ENCODE assay signal across 8 cellular contexts in the genomic region with DNA sequence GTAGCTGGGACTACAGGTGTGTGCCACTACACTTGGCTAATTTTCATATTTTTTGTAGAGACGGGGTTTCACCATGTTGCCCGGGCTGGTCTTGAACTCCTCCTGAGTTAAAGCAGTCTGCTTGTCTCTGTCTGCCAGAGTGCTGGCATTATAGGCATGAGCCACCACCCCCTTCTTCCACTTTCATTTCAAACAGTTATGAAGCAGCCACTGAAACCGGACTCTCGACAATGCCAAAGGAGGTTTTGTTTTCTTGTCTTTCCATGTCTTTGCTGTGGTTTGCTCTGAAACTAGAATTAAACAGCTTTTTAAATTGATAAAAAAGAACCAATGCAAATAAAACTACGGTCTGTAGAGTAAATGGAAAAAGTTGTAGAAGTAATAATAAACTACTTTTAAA. TPM values are rescaled to one million over a fixed set of nuclear protein-coding genes. Genes with fewer than 3 reads are reported as not detected.
DNase-seq lines count a peak whose midpoint lies in the region; ATAC-seq and TF ChIP-seq lines count a peak whose summit lies in the region.

No MANE protein-coding gene starts in this region.

- TF ChIP-seq CTCF in uterus (IDR thresholded peaks at IDR 0.05), result no peak

- no peaks in the 10 kb centered on the region for H3K9me3 ChIP-seq in uterus

- TF ChIP-seq POLR2A in uterus (IDR thresholded peaks at IDR 0.05), result no peak

- no peak overlapping the region for H3K4me3 ChIP-seq in uterus

- H3K36me3 ChIP-seq in uterus, result no peaks in the 10 kb centered on the region

- no peak overlapping the region for H3K27ac ChIP-seq in uterus

- DNase-seq in activated T-cell treated with anti-CD3 and anti-CD28 coated beads for 4 hours (peak; percentile 18), AG20443 (ENCODE audit: low spot score) (no peak), HT-29 (ENCODE audit: low spot score) (no peak), uterus (no peak), Right ventricle myocardium superior (no peak)
- DNase-seq in stimulated activated CD4-positive, alpha-beta T cell treated with anti-CD3 and anti-CD28 coated beads, Interleukin-2, amount 100 ng/mL, for 24 hours, result peak; percentile 44 to 58

- peaks cover 4 to 5% of the 10 kb centered on the region in 2 donors for H3K4me1 ChIP-seq in uterus

- no peaks in the 10 kb centered on the region for H3K27me3 ChIP-seq in uterus

- intact Hi-C loops in uterus (cut with DNase I; ENCODE audit: low total_unique reads) (no loop called here), Right ventricle myocardium superior (cut with DNase I) (no loop called here)

- ATAC-seq in GM19328 (IDR thresholded peaks at IDR 0.05; ENCODE audit: unreplicated experiment) (peak; percentile 82), HG03039 (IDR thresholded peaks at IDR 0.05; ENCODE audit: unreplicated experiment) (peak; percentile 85), Right ventricle myocardium superior (ENCODE audit: poor library complexity) (no peak)

RNA-seq across cellular contexts. Expression of gene RAP1B, which starts 30.4 kb away (rescaled TPM):
- total RNA-seq in HT-29 (2014; rRNA removed; shearing (Covaris generic)), result 57.8 and 58.9 TPM in 2 replicates
- total RNA-seq in uterus (100 to 1,000 TPM; 166 to 257 (median 214) TPM), Right ventricle myocardium superior (45.9 TPM)

RNA-seq across cellular contexts. Expression of gene NUP107, which starts 45.6 kb away (rescaled TPM):
- total RNA-seq in HT-29 (2014; rRNA removed; shearing (Covaris generic)), result 45.4 and 48.3 TPM in 2 replicates
- total RNA-seq in uterus (100 to 1,000 TPM in 1 of 4 donors, 10 to 100 TPM in 3; 56.9 to 114 (median 78.9) TPM), Right ventricle myocardium superior (15.7 TPM)

Comparison
In these comparisons a context has a peak if more than half of its experiments do, and no peak if none do; other contexts are left out.
1. DNase-seq: peak in activated T-cell treated with anti-CD3 and anti-CD28 coated beads for 4 hours (single experiment) and stimulated activated CD4-positive, alpha-beta T cell treated with anti-CD3 and anti-CD28 coated beads, Interleukin-2, amount 100 ng/mL, for 24 hours (2 of 2); none in AG20443 (single experiment), HT-29 (single experiment), uterus (0 of 2) and Right ventricle myocardium superior (single experiment).